39 cellular contexts compared by ENCODE assay signal in the genomic region with DNA sequence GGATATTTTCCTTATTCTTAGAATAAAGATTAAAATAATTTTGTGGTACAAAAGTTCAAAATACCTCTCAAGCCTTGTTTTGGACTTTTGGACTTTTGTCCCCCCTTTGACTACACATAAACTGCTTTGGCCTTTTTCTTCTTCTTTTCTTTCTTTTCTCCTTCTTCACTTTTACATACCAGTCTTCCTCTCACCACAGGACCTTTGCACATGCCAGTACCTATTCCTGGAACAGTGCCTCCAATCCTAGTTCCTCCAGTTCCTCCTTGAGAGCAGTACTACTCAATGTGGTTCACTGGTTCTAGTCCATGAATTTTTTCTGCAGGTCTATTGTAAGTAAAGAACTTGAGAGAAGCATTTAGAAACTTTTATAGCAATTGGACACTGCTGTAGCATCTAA.
"Had no signal": no experiment of that assay in that cellular context is flagged by ENCODE, and none has a peak within 500 bp of the region (broad histone marks: within the 10 kb centered on the region; RNA-seq: fewer than 3 reads in every experiment).

No MANE protein-coding gene starts in this region.

- DNase-seq: activated effector memory CD4-positive, alpha-beta T cell treated with anti-CD3 and anti-CD28 coated beads, Interleukin-2, amount 50 U/mL, for 16 hours; activated effector memory CD4-positive, alpha-beta T cell treated with Interleukin-2 at 50 U/mL for 16 hours; activated gamma-delta T cell; activated gamma-delta T cell treated with Interleukin-2 at 50 U/mL for 16 hours; activated naive CD4-positive, alpha-beta T cell; activated naive CD4-positive, alpha-beta T cell treated with anti-CD3 and anti-CD28 coated beads for 36 hours; activated naive CD4-positive, alpha-beta T cell treated with anti-CD3 and anti-CD28 coated beads, Interleukin-2, amount 10 ng/mL, durations not matched to agents 7 days and 5 days; activated naive CD4-positive, alpha-beta T cell treated with anti-CD3 and anti-CD28 coated beads, Interleukin-2, amount 50 U/mL, for 16 hours; activated naive CD4-positive, alpha-beta T cell treated with Interleukin-2 at 50 U/mL for 16 hours; activated naive CD8-positive, alpha-beta T cell treated with anti-CD3 and anti-CD28 coated beads for 36 hours; activated naive CD8-positive, alpha-beta T cell treated with anti-CD3 and anti-CD28 coated beads, Interleukin-2, amount 10 ng/mL, durations not matched to agents 7 days and 5 days; activated naive CD8-positive, alpha-beta T cell treated with anti-CD3 and anti-CD28 coated beads, Interleukin-2, amount 50 U/mL, for 24 hours; activated T-cell treated with anti-CD3 and anti-CD28 coated beads, Interleukin-2, amount 50 U/mL, for 24 hours; activated T-cell treated with anti-CD3 and anti-CD28 coated beads, Interleukin-2, amount 50 U/mL, for 4 hours; activated T-cell treated with anti-CD3 and anti-CD28 coated beads, Interleukin-2, amount 50 U/mL, for 48 hours; activated T-cell treated with anti-CD3 and anti-CD28 coated beads, Interleukin-2, amount 50 U/mL, for 72 hours; adrenal gland; amniotic stem cell; amygdala; anterior cingulate cortex; aorta; body of pancreas; brain microvascular endothelial cell; caudate nucleus; central memory CD4-positive, alpha-beta T cell; cerebellar nuclear complex had no signal

- H3K27me3 Mint-ChIP-seq: activated naive CD4-positive, alpha-beta T cell treated with anti-CD3 and anti-CD28 coated beads, Interleukin-2, amount 10 ng/mL, durations not matched to agents 7 days and 5 days; activated naive CD4-positive, alpha-beta T cell treated with anti-CD3 and anti-CD28 coated beads, Interleukin-2, amount 50 U/mL, for 24 hours; activated naive CD8-positive, alpha-beta T cell treated with anti-CD3 and anti-CD28 coated beads for 36 hours; activated naive CD8-positive, alpha-beta T cell treated with anti-CD3 and anti-CD28 coated beads, Interleukin-2, amount 10 ng/mL, durations not matched to agents 7 days and 5 days had no signal

- H3K4me3 ChIP-seq: adrenal gland, ascending aorta, body of pancreas, breast epithelium, cardiac muscle cell had no signal

- H3K36me3 ChIP-seq: adrenal gland, ascending aorta, brain microvascular endothelial cell, breast epithelium, cardiac muscle cell had no signal

- H3K4me3 Mint-ChIP-seq: activated naive CD4-positive, alpha-beta T cell treated with anti-CD3 and anti-CD28 coated beads for 36 hours; activated naive CD4-positive, alpha-beta T cell treated with anti-CD3 and anti-CD28 coated beads, Interleukin-2, amount 10 ng/mL, durations not matched to agents 7 days and 5 days; activated naive CD4-positive, alpha-beta T cell treated with anti-CD3 and anti-CD28 coated beads, Interleukin-2, amount 50 U/mL, for 24 hours; activated naive CD8-positive, alpha-beta T cell; activated naive CD8-positive, alpha-beta T cell treated with anti-CD3 and anti-CD28 coated beads for 36 hours; activated naive CD8-positive, alpha-beta T cell treated with anti-CD3 and anti-CD28 coated beads, Interleukin-2, amount 10 ng/mL, durations not matched to agents 7 days and 5 days; activated naive CD8-positive, alpha-beta T cell treated with anti-CD3 and anti-CD28 coated beads, Interleukin-2, amount 50 U/mL, for 24 hours; activated T-cell treated with anti-CD3 and anti-CD28 coated beads, Interleukin-2, amount 50 U/mL, for 24 hours; activated T-cell treated with anti-CD3 and anti-CD28 coated beads, Interleukin-2, amount 50 U/mL, for 4 hours; activated T-cell treated with anti-CD3 and anti-CD28 coated beads, Interleukin-2, amount 50 U/mL, for 72 hours; activated T-helper 1 cell treated with anti-CD3 and anti-CD28 coated beads, Interleukin-12 subunit alpha, Interleukin-12 subunit beta, Interleukin-2, Interleukin-4 antibody, amounts not matched to agents 30 ng/mL and 10 ng/mL and 1 ng/mL, durations not matched to agents 14 hours and 24 hours and 36 hours; activated T-helper 17 cell treated with anti-CD3 and anti-CD28 coated beads, Interleukin-2, amount 50 U/mL, for 72 hours; brain; central memory CD8-positive, alpha-beta T cell had no signal

- ATAC-seq: activated naive CD4-positive, alpha-beta T cell treated with anti-CD3 and anti-CD28 coated beads, Interleukin-2, amount 50 U/mL, for 72 hours; activated naive CD8-positive, alpha-beta T cell treated with anti-CD3 and anti-CD28 coated beads, Interleukin-2, amount 50 U/mL, for 24 hours; activated T-cell treated with anti-CD3 and anti-CD28 coated beads, Interleukin-2, amount 50 U/mL, for 4 hours; activated T-cell treated with anti-CD3 and anti-CD28 coated beads, Interleukin-2, amount 50 U/mL, for 72 hours; activated T-helper 17 cell treated with anti-CD3 and anti-CD28 coated beads, Interleukin-2, amount 50 U/mL, for 72 hours; body of pancreas had no signal

- H3K27me3 ChIP-seq: adrenal gland, ascending aorta, body of pancreas, brain microvascular endothelial cell, breast epithelium, cardiac muscle cell had no signal

- H3K27ac ChIP-seq: adrenal gland, body of pancreas, brain microvascular endothelial cell, breast epithelium, cardiac muscle cell had no signal

- H3K36me3 Mint-ChIP-seq: activated naive CD4-positive, alpha-beta T cell treated with anti-CD3 and anti-CD28 coated beads, Interleukin-2, amount 10 ng/mL, durations not matched to agents 7 days and 5 days; activated naive CD4-positive, alpha-beta T cell treated with anti-CD3 and anti-CD28 coated beads, Interleukin-2, amount 50 U/mL, for 24 hours; activated naive CD4-positive, alpha-beta T cell treated with anti-CD3 and anti-CD28 coated beads, Interleukin-2, amount 50 U/mL, for 72 hours; activated naive CD8-positive, alpha-beta T cell; activated naive CD8-positive, alpha-beta T cell treated with anti-CD3 and anti-CD28 coated beads for 36 hours; activated naive CD8-positive, alpha-beta T cell treated with anti-CD3 and anti-CD28 coated beads, Interleukin-2, amount 10 ng/mL, durations not matched to agents 7 days and 5 days; brain had no signal

- H3K27ac Mint-ChIP-seq: activated naive CD4-positive, alpha-beta T cell treated with anti-CD3 and anti-CD28 coated beads for 36 hours; activated naive CD4-positive, alpha-beta T cell treated with anti-CD3 and anti-CD28 coated beads, Interleukin-2, amount 10 ng/mL, durations not matched to agents 7 days and 5 days; activated naive CD4-positive, alpha-beta T cell treated with anti-CD3 and anti-CD28 coated beads, Interleukin-2, amount 50 U/mL, for 24 hours; activated naive CD4-positive, alpha-beta T cell treated with anti-CD3 and anti-CD28 coated beads, Interleukin-2, amount 50 U/mL, for 72 hours; activated naive CD8-positive, alpha-beta T cell; activated naive CD8-positive, alpha-beta T cell treated with anti-CD3 and anti-CD28 coated beads for 36 hours; activated naive CD8-positive, alpha-beta T cell treated with anti-CD3 and anti-CD28 coated beads, Interleukin-2, amount 10 ng/mL, durations not matched to agents 7 days and 5 days; activated naive CD8-positive, alpha-beta T cell treated with anti-CD3 and anti-CD28 coated beads, Interleukin-2, amount 50 U/mL, for 24 hours; activated T-cell treated with anti-CD3 and anti-CD28 coated beads, Interleukin-2, amount 50 U/mL, for 24 hours; activated T-cell treated with anti-CD3 and anti-CD28 coated beads, Interleukin-2, amount 50 U/mL, for 72 hours; activated T-helper 1 cell treated with anti-CD3 and anti-CD28 coated beads, Interleukin-12 subunit alpha, Interleukin-12 subunit beta, Interleukin-2, Interleukin-4 antibody, amounts not matched to agents 30 ng/mL and 10 ng/mL and 1 ng/mL, durations not matched to agents 14 hours and 24 hours and 36 hours; activated T-helper 17 cell treated with anti-CD3 and anti-CD28 coated beads, Interleukin-2, amount 50 U/mL, for 72 hours; activated T-helper 2 cell treated with anti-CD3 and anti-CD28 coated beads, Interferon-gamma antibody, Interleukin-2, Interleukin-4, amounts not matched to agents 10 μg/mL and 5 μg/mL and 100 μg/mL, durations not matched to agents 14 hours and 24 hours and 36 hours; brain had no signal

- FAIRE-seq: astrocyte, bronchial epithelial cell had no signal

- H3K4me1 Mint-ChIP-seq: activated naive CD4-positive, alpha-beta T cell treated with anti-CD3 and anti-CD28 coated beads, Interleukin-2, amount 10 ng/mL, durations not matched to agents 7 days and 5 days; activated naive CD4-positive, alpha-beta T cell treated with anti-CD3 and anti-CD28 coated beads, Interleukin-2, amount 50 U/mL, for 24 hours; activated naive CD8-positive, alpha-beta T cell treated with anti-CD3 and anti-CD28 coated beads for 36 hours; activated naive CD8-positive, alpha-beta T cell treated with anti-CD3 and anti-CD28 coated beads, Interleukin-2, amount 10 ng/mL, durations not matched to agents 7 days and 5 days; activated naive CD8-positive, alpha-beta T cell treated with anti-CD3 and anti-CD28 coated beads, Interleukin-2, amount 50 U/mL, for 24 hours; activated T-helper 17 cell treated with anti-CD3 and anti-CD28 coated beads, Interleukin-2, amount 50 U/mL, for 72 hours; central memory CD8-positive, alpha-beta T cell had no signal

- H3K9me3 ChIP-seq: adrenal gland, ascending aorta, body of pancreas, breast epithelium had no signal

- H3K4me1 ChIP-seq: adrenal gland, ascending aorta, body of pancreas, breast epithelium had no signal

- H3K9me3 Mint-ChIP-seq: activated naive CD4-positive, alpha-beta T cell treated with anti-CD3 and anti-CD28 coated beads for 36 hours; activated naive CD4-positive, alpha-beta T cell treated with anti-CD3 and anti-CD28 coated beads, Interleukin-2, amount 10 ng/mL, durations not matched to agents 7 days and 5 days; activated naive CD4-positive, alpha-beta T cell treated with anti-CD3 and anti-CD28 coated beads, Interleukin-2, amount 50 U/mL, for 24 hours; activated naive CD8-positive, alpha-beta T cell treated with anti-CD3 and anti-CD28 coated beads for 36 hours; activated naive CD8-positive, alpha-beta T cell treated with anti-CD3 and anti-CD28 coated beads, Interleukin-2, amount 10 ng/mL, durations not matched to agents 7 days and 5 days; activated naive CD8-positive, alpha-beta T cell treated with anti-CD3 and anti-CD28 coated beads, Interleukin-2, amount 50 U/mL, for 24 hours; activated T-cell treated with anti-CD3 and anti-CD28 coated beads, Interleukin-2, amount 50 U/mL, for 24 hours; activated T-cell treated with anti-CD3 and anti-CD28 coated beads, Interleukin-2, amount 50 U/mL, for 4 hours; activated T-cell treated with anti-CD3 and anti-CD28 coated beads, Interleukin-2, amount 50 U/mL, for 72 hours; activated T-helper 1 cell treated with anti-CD3 and anti-CD28 coated beads, Interleukin-12 subunit alpha, Interleukin-12 subunit beta, Interleukin-2, Interleukin-4 antibody, amounts not matched to agents 30 ng/mL and 10 ng/mL and 1 ng/mL, durations not matched to agents 14 hours and 24 hours and 36 hours; activated T-helper 17 cell treated with anti-CD3 and anti-CD28 coated beads, Interleukin-2, amount 50 U/mL, for 72 hours; activated T-helper 2 cell treated with anti-CD3 and anti-CD28 coated beads, Interferon-gamma antibody, Interleukin-2, Interleukin-4, amounts not matched to agents 10 μg/mL and 5 μg/mL and 100 μg/mL, durations not matched to agents 14 hours and 24 hours and 36 hours had no signal
